ENCODE assay signal across 8 cellular contexts in genomic region chr1:226083303-226084101, GRCh38. TPM values are rescaled to one million over a fixed set of nuclear protein-coding genes. Genes with fewer than 3 reads are reported as not detected.
DNase-seq lines count a peak whose midpoint lies in the region; ATAC-seq and TF ChIP-seq lines count a peak whose summit lies in the region.

No MANE protein-coding gene starts in this region.

- no peaks in the 10 kb centered on the region for H3K9me3 ChIP-seq in HUES48 (ENCODE audit: control insufficient read depth, insufficient read depth, low read length)
- no peaks in the 10 kb centered on the region for H3K9me3 ChIP-seq in Panc1 (ENCODE audit: control insufficient read depth, insufficient read depth, low read depth, low read length)
- no peaks in the 10 kb centered on the region for H3K9me3 ChIP-seq in stomach

- no peaks in the 10 kb centered on the region for H3K36me3 ChIP-seq in HUES48 (ENCODE audit: control insufficient read depth, insufficient read depth, low read length)
- H3K36me3 ChIP-seq in Panc1 (ENCODE audit: control insufficient read depth, insufficient read depth, low read length) = no peaks in the 10 kb centered on the region
- H3K36me3 ChIP-seq in stomach = no peaks in the 10 kb centered on the region

- H3K4me3 Mint-ChIP-seq in nephron progenitor cell = peak overlapping the region; percentile 88

- H3K9ac ChIP-seq in HUES48 (ENCODE audit: low read depth, low read length) = peak overlapping the region; percentile 14; the same call in 1 of the 2 replicates

- H3K9me3 Mint-ChIP-seq in nephron progenitor cell = no peaks in the 10 kb centered on the region

- ATAC-seq in GM21423 (IDR thresholded peaks at IDR 0.05; ENCODE audit: unreplicated experiment) (peak; percentile 92), Panc1 (peak; percentile 97)

- no peak for TF ChIP-seq POLR2A in stomach (IDR thresholded peaks at IDR 0.05)

- in situ Hi-C loops in Panc1 (cut with HindIII; ENCODE audit: low pct_unique_long_range_greater_than_20kb, low sequenced_read_pairs) = no loop called here

- peaks cover 23% of the 10 kb centered on the region for H3K27me3 Mint-ChIP-seq in nephron progenitor cell (ENCODE audit: low read depth, poor library complexity)

- TF ChIP-seq CTCF in Panc1 (IDR thresholded peaks at IDR 0.05) (no peak), fibroblast of the aortic adventitia (IDR thresholded peaks at IDR 0.05; ENCODE audit: insufficient read depth, low read length) (no peak), nephron progenitor cell (IDR thresholded peaks at IDR 0.05) (no peak), stomach (IDR thresholded peaks at IDR 0.05) (no peak)

- WGBS in stomach, 5 donors = 1 to 3% (median 1%) methylated on average over 40 to 75 of the region's 75 CpGs

- H3K4me1 Mint-ChIP-seq in nephron progenitor cell = peaks cover 6% of the 10 kb centered on the region

- H3K27ac ChIP-seq in HUES48 (ENCODE audit: low read depth, low read length) = no peak overlapping the region
- peak overlapping the region; percentile 72 for H3K27ac ChIP-seq in Panc1 (ENCODE audit: low read length)
- peak overlapping the region; percentile 74 to 87 (median 79) for H3K27ac ChIP-seq in stomach

- CTCF ChIA-PET in Panc1 (lab: Charles Lee) = interaction anchor here (0.6 to 1.4 kb wide), 3 partner anchors 19 to 100 kb away, joined by 3 to 4 read pairs (median 3); no protein-coding TSS in a partner anchor

- DNase-seq in DMS153 treated with DMSO at 0.1 percent for 48 hours (lab: John Stamatoyannopoulos, UW; ENCODE audit: unreplicated experiment) = peak; percentile 67
- no peak for DNase-seq in Panc1 (ENCODE audit: low read depth, low spot score)
- DNase-seq in activated T-helper 1 cell treated with anti-CD3 and anti-CD28 coated beads, Interleukin-2, amount 50 U/mL, for 16 hours (ENCODE audit: low read depth in 1 of 2, low spot score in 1 of 2) = peak; percentile 84 to 85
- DNase-seq in fibroblast of the aortic adventitia (ENCODE audit: low read depth) = peak; percentile 75
- peak; percentile 98 for DNase-seq in nephron progenitor cell
- peak; percentile 93 for DNase-seq in stomach

- POLR2A ChIA-PET in Panc1 (lab: Charles Lee) = interaction anchor here (0.5 kb wide), 1 partner anchor 143 kb away, joined by 6 read pairs; no protein-coding TSS in a partner anchor

- TF ChIP-seq EP300 in stomach (IDR thresholded peaks at IDR 0.05) = no peak

- no peaks in the 10 kb centered on the region for H3K36me3 Mint-ChIP-seq in nephron progenitor cell (ENCODE audit: low read depth)

- intact Hi-C loops in Panc1 (cut with micrococcal nuclease; ENCODE audit: unreplicated experiment) = no loop called here
- intact Hi-C loops in stomach (cut with DNase I; ENCODE audit: low total_unique reads) = no loop called here

- no TSS peak for BruUV-seq in Panc1 (replicated peaks; lab: Mats Ljungman, UMichigan)

- H3K4me1 ChIP-seq in HUES48 (ENCODE audit: control insufficient read depth, insufficient read depth, low read length) (peaks cover 4% of the 10 kb centered on the region; the same call in 1 of the 2 replicates), Panc1 (ENCODE audit: control insufficient read depth, insufficient read depth, low read length) (peaks cover 5% of the 10 kb centered on the region; the same call in 1 of the 2 replicates), stomach (peaks cover 0 to 19% (median 14%) of the 10 kb centered on the region in 4 donors)

- H3K27ac Mint-ChIP-seq in nephron progenitor cell = no peak overlapping the region

- H3K27me3 ChIP-seq in HUES48 (ENCODE audit: control insufficient read depth, insufficient read depth, low read length) (peaks cover 16% of the 10 kb centered on the region), Panc1 (ENCODE audit: control insufficient read depth, insufficient read depth, low read length) (no peaks in the 10 kb centered on the region), stomach (no peaks in the 10 kb centered on the region)

- H3K4me3 ChIP-seq in HUES48 (ENCODE audit: low read depth, low read length) (peak overlapping the region; percentile 78), Panc1 (ENCODE audit: low read depth in 2 of 2, low read length in 2 of 2) (peak overlapping the region; percentile 72 to 74), fibroblast of the aortic adventitia (ENCODE audit: low read depth, low read length) (peak overlapping the region; percentile 72), stomach (peak overlapping the region; percentile 70 to 82 (median 75))

RNA-seq across cellular contexts. Expression of gene H3-3A, which starts 21.0 kb away (rescaled TPM):
- 404 TPM for total RNA-seq in Panc1 (2021; ENCODE audit: unreplicated experiment)
- 307 TPM for polyA plus RNA-seq in Panc1 (2012; ENCODE audit: insufficient read length)
- total RNA-seq in fibroblast of the aortic adventitia (ENCODE audit: low replicate concordance) = 56.7 and 164 TPM in 2 replicates
- total RNA-seq in stomach = 100 to 1,000 TPM in 3 of 5 donors, 10 to 100 TPM in 2; 30.7 to 541 (median 237) TPM
- 100 to 1,000 TPM; 754 to 995 (median 822) TPM for polyA plus RNA-seq in stomach
